23 cellular contexts compared by ENCODE assay signal in the genomic region with DNA sequence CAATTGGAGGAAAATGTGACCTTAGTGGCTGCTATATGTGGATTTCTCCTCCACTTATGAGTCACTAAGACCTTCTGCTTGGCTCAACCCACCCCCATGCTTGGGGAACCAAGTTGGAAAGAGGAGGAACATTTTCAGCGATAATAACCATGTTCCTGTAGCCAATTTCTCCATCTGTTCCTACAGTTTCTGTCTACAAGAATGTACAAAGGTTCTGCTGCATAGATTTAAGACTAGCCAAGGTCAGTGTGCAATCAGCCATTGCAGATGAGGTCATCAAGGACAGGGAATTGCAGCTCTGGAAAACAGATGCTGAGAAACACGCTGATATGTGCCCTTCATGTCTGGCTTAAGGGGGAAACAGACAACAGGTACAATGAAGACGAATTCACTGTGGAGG. TPM values are rescaled to one million over a fixed set of nuclear protein-coding genes. Genes with fewer than 3 reads are reported as not detected.
DNase-seq lines count a peak whose midpoint lies in the region; ATAC-seq and TF ChIP-seq lines count a peak whose summit lies in the region.
"Had no signal": no experiment of that assay in that cellular context is flagged by ENCODE, and none has a peak within 500 bp of the region (broad histone marks: within the 10 kb centered on the region; RNA-seq: fewer than 3 reads in every experiment).

No MANE protein-coding gene starts in this region.

- H3K27me3 ChIP-seq in left ventricle myocardium inferior (ENCODE audit: low read depth), result peaks cover 30% of the 10 kb centered on the region

- H3K4me1 ChIP-seq in left ventricle myocardium inferior, result peaks cover 4% of the 10 kb centered on the region
- H3K4me1 ChIP-seq: foreskin keratinocyte, SJSA1 had no signal

- H3K36me3 ChIP-seq in left ventricle myocardium inferior, result no peaks in the 10 kb centered on the region
- H3K36me3 ChIP-seq: neutrophil, SJSA1, tibial nerve had no signal

- no peak for DNase-seq in left ventricle myocardium superior
- DNase-seq in left ventricle myocardium inferior, result no peak
- DNase-seq in amniotic epithelial cell (ENCODE audit: low read depth), result peak; percentile 63
- DNase-seq in glomerular visceral epithelial cell (ENCODE audit: extremely low spot score), result peak; percentile 51
- no peak for DNase-seq in dedifferentiated amniotic fluid mesenchymal stem cell (ENCODE audit: extremely low spot score)
- no peak for DNase-seq in CD1c-positive myeloid dendritic cell (ENCODE audit: extremely low spot score)
- no peak for DNase-seq in stimulated activated naive B cell treated with anti-CD40 and anti-IgM and Interleukin-4, amounts not matched to agents 10 μg/mL and 1 μg/mL and 100 μg/mL, for 72 hours
- DNase-seq in activated CD8-positive, alpha-beta memory T cell treated with anti-CD3 and anti-CD28 coated beads for 24 hours, result no peak
- DNase-seq: amniotic stem cell; CD8-positive, alpha-beta memory T cell; central memory CD4-positive, alpha-beta T cell; effector memory CD8-positive, alpha-beta T cell; foreskin keratinocyte; NCI-H1092 treated with DMSO at 0.1 percent for 48 hours; PC-3; stimulated activated naive CD4-positive, alpha-beta T cell treated with Interleukin-2 at 50 U/mL for 16 hours had no signal

- no peak overlapping the region for H3K27ac Mint-ChIP-seq in stimulated activated naive B cell treated with anti-CD40 and anti-IgM and Interleukin-4, amounts not matched to agents 10 μg/mL and 1 μg/mL and 100 μg/mL, for 72 hours
- H3K27ac Mint-ChIP-seq: activated T-helper 17 cell treated with anti-CD3 and anti-CD28 coated beads, Interleukin-2, amount 50 U/mL, for 72 hours; CD8-positive, alpha-beta memory T cell; effector memory CD8-positive, alpha-beta T cell; T-helper 2 cell treated with Interferon-gamma antibody and Interleukin-4, amounts not matched to agents 5 μg/mL and 100 μg/mL, for 36 hours had no signal

- peak; percentile 66 for ATAC-seq in left ventricle myocardium superior
- no peak for ATAC-seq in stimulated activated naive B cell treated with anti-CD40 and anti-IgM and Interleukin-4, amounts not matched to agents 10 μg/mL and 1 μg/mL and 100 μg/mL, for 72 hours (replicated peaks)
- ATAC-seq: activated T-helper 17 cell treated with anti-CD3 and anti-CD28 coated beads, Interleukin-2, amount 50 U/mL, for 72 hours; effector memory CD8-positive, alpha-beta T cell; foreskin keratinocyte; HCT116; left lobe of liver; PC-3 had no signal

- H3K27me3 Mint-ChIP-seq in stimulated activated naive B cell treated with anti-CD40 and anti-IgM and Interleukin-4, amounts not matched to agents 10 μg/mL and 1 μg/mL and 100 μg/mL, for 72 hours, result peaks cover 63 to 65% of the 10 kb centered on the region in 2 donors

- no peak for TF ChIP-seq CTCF in left ventricle myocardium inferior (IDR thresholded peaks at IDR 0.05; ENCODE audit: borderline replicate concordance)

- no peaks in the 10 kb centered on the region for H3K9me3 Mint-ChIP-seq in stimulated activated naive B cell treated with anti-CD40 and anti-IgM and Interleukin-4, amounts not matched to agents 10 μg/mL and 1 μg/mL and 100 μg/mL, for 72 hours
- H3K9me3 Mint-ChIP-seq: activated T-helper 17 cell treated with anti-CD3 and anti-CD28 coated beads, Interleukin-2, amount 50 U/mL, for 72 hours; CD8-positive, alpha-beta memory T cell; effector memory CD8-positive, alpha-beta T cell; T-helper 2 cell treated with Interferon-gamma antibody and Interleukin-4, amounts not matched to agents 5 μg/mL and 100 μg/mL, for 36 hours had no signal

- H3K4me3 Mint-ChIP-seq in stimulated activated naive B cell treated with anti-CD40 and anti-IgM and Interleukin-4, amounts not matched to agents 10 μg/mL and 1 μg/mL and 100 μg/mL, for 72 hours, result no peak overlapping the region
- H3K4me3 Mint-ChIP-seq: activated T-helper 17 cell treated with anti-CD3 and anti-CD28 coated beads, Interleukin-2, amount 50 U/mL, for 72 hours; CD8-positive, alpha-beta memory T cell; effector memory CD8-positive, alpha-beta T cell; T-helper 2 cell treated with Interferon-gamma antibody and Interleukin-4, amounts not matched to agents 5 μg/mL and 100 μg/mL, for 36 hours had no signal

- H3K27ac ChIP-seq in left ventricle myocardium inferior (replicated peaks), result no peak overlapping the region
- H3K27ac ChIP-seq: foreskin keratinocyte, neutrophil, SJSA1, tibial nerve had no signal

- intact Hi-C loops in left ventricle myocardium superior (cut with micrococcal nuclease), result no loop called here
- intact Hi-C loops in left ventricle myocardium inferior (cut with micrococcal nuclease), result no loop called here

- H3K36me3 Mint-ChIP-seq in stimulated activated naive B cell treated with anti-CD40 and anti-IgM and Interleukin-4, amounts not matched to agents 10 μg/mL and 1 μg/mL and 100 μg/mL, for 72 hours, result peaks cover 0 to 4% of the 10 kb centered on the region in 2 donors

- H3K4me3 ChIP-seq in left ventricle myocardium inferior, result no peak overlapping the region
- H3K4me3 ChIP-seq: SJSA1, tibial nerve had no signal

- peaks cover 5 to 9% of the 10 kb centered on the region in 2 donors for H3K4me1 Mint-ChIP-seq in stimulated activated naive B cell treated with anti-CD40 and anti-IgM and Interleukin-4, amounts not matched to agents 10 μg/mL and 1 μg/mL and 100 μg/mL, for 72 hours
- H3K4me1 Mint-ChIP-seq: activated T-helper 17 cell treated with anti-CD3 and anti-CD28 coated beads, Interleukin-2, amount 50 U/mL, for 72 hours had no signal

- no peaks in the 10 kb centered on the region for H3K9me3 ChIP-seq in left ventricle myocardium inferior (replicated peaks)
- H3K9me3 ChIP-seq: neutrophil, SJSA1, tibial nerve had no signal

RNA-seq across cellular contexts. Expression of gene NRCAM, which starts 5.6 kb away (rescaled TPM):
- 0.62 TPM for total RNA-seq in left ventricle myocardium superior
- 0.14 TPM for total RNA-seq in left ventricle myocardium inferior
- total RNA-seq: activated T-helper 17 cell treated with anti-CD3 and anti-CD28 coated beads, Interleukin-2, amount 50 U/mL, for 72 hours; PC-3; SJSA1 had no signal

Comparison
In these comparisons a context has a peak if more than half of its experiments do, and no peak if none do; other contexts are left out.
1. DNase-seq: peak in amniotic epithelial cell (single experiment) and glomerular visceral epithelial cell (single experiment); none in left ventricle myocardium superior (single experiment), left ventricle myocardium inferior (single experiment), dedifferentiated amniotic fluid mesenchymal stem cell (single experiment), CD1c-positive myeloid dendritic cell (single experiment), stimulated activated naive B cell treated with anti-CD40 and anti-IgM and Interleukin-4, amounts not matched to agents 10 μg/mL and 1 μg/mL and 100 μg/mL, for 72 hours (single experiment) and activated CD8-positive, alpha-beta memory T cell treated with anti-CD3 and anti-CD28 coated beads for 24 hours (single experiment).